In the genomic region with DNA sequence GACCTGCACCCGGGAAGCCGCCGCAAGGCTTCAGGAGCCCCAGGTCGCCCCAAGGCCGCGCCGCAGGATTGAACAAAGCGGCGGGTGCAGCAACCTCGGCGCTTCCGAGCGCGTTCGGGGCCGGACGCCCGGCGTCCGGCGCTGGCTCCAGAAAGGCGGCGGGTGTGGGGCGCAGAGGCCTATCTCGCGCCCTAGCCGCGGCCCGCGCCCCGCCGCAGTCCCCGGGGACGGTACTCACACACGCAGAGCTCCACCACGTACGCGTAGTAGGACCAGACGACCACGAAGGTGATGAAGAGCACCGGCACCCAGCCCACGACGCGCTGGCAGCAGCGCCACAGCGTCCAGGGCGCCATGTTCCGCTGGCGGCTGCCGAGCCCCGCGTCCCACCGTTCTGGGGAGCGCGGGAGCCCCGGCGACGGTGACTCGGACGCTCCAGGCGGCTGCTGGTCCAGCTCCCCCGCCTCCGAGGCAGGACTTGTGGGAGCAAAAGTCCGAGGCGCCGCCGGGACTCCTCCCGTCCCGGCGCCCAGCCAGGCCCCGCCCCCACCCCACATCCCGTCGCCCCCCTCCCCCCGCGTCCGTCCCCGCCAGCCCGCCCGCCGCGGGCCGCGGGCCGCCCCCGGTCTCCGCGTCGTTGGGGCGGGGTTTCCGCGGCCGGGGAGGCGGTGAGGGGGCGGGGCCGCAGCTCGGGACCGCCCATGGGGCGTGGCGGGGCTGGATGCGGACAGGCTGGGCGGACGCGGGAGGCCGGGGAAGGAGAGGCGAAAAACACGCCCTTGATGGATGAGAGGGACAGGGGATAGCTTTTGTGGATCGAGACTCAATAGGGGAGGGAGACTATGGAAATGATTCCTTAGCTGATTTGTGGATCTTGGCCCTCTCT, we compare ENCODE assay signal across 1 cellular context.
TF ChIP-seq lines count a peak whose summit lies in the region.

A gene with protein sequence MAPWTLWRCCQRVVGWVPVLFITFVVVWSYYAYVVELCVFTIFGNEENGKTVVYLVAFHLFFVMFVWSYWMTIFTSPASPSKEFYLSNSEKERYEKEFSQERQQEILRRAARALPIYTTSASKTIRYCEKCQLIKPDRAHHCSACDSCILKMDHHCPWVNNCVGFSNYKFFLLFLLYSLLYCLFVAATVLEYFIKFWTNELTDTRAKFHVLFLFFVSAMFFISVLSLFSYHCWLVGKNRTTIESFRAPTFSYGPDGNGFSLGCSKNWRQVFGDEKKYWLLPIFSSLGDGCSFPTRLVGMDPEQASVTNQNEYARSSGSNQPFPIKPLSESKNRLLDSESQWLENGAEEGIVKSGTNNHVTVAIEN (minus strand): TSS at position 488 of the 886 bp plus-strand sequence. CDS start 132 bp downstream, at position 356.

TF ChIP-seq in K562, 482 proteins besides CTCF, POLR2A, EP300 and RAD21 (continued from another document and continues in another):
- no peak for TF ChIP-seq RHOXF2B (CRISPR knock-in tag; conservative IDR thresholded peaks at IDR 0.05)
- TF ChIP-seq NFIC (IDR thresholded peaks at IDR 0.05), result peak; percentile 34; the same call in 1 of the 2 replicates
- peak; percentile 92 for TF ChIP-seq ZFX (CRISPR knock-in tag; IDR thresholded peaks at IDR 0.05)
- TF ChIP-seq, protein P1, sequence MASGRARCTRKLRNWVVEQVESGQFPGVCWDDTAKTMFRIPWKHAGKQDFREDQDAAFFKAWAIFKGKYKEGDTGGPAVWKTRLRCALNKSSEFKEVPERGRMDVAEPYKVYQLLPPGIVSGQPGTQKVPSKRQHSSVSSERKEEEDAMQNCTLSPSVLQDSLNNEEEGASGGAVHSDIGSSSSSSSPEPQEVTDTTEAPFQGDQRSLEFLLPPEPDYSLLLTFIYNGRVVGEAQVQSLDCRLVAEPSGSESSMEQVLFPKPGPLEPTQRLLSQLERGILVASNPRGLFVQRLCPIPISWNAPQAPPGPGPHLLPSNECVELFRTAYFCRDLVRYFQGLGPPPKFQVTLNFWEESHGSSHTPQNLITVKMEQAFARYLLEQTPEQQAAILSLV (tag; IDR thresholded peaks at IDR 0.05), result no peak
- TF ChIP-seq, protein P2, sequence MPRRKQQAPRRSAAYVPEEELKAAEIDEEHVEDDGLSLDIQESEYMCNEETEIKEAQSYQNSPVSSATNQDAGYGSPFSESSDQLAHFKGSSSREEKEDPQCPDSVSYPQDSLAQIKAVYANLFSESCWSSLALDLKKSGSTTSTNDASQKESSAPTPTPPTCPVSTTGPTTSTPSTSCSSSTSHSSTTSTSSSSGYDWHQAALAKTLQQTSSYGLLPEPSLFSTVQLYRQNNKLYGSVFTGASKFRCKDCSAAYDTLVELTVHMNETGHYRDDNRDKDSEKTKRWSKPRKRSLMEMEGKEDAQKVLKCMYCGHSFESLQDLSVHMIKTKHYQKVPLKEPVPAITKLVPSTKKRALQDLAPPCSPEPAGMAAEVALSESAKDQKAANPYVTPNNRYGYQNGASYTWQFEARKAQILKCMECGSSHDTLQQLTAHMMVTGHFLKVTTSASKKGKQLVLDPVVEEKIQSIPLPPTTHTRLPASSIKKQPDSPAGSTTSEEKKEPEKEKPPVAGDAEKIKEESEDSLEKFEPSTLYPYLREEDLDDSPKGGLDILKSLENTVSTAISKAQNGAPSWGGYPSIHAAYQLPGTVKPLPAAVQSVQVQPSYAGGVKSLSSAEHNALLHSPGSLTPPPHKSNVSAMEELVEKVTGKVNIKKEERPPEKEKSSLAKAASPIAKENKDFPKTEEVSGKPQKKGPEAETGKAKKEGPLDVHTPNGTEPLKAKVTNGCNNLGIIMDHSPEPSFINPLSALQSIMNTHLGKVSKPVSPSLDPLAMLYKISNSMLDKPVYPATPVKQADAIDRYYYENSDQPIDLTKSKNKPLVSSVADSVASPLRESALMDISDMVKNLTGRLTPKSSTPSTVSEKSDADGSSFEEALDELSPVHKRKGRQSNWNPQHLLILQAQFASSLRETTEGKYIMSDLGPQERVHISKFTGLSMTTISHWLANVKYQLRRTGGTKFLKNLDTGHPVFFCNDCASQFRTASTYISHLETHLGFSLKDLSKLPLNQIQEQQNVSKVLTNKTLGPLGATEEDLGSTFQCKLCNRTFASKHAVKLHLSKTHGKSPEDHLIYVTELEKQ (CRISPR knock-in tag; IDR thresholded peaks at IDR 0.05), result no peak
- TF ChIP-seq JUND (IDR thresholded peaks at IDR 0.05; ENCODE audit: borderline replicate concordance, low read depth, low read length), result no peak
- no peak for TF ChIP-seq JUND (tag; IDR thresholded peaks at IDR 0.05; ENCODE audit: borderline replicate concordance, low read depth, low read length)
- no peak for TF ChIP-seq LCOR (CRISPR knock-in tag; IDR thresholded peaks at IDR 0.05)
- TF ChIP-seq, protein P3, sequence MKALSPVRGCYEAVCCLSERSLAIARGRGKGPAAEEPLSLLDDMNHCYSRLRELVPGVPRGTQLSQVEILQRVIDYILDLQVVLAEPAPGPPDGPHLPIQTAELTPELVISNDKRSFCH (CRISPR knock-in tag; IDR thresholded peaks at IDR 0.05), result no peak
- TF ChIP-seq, protein P3 (tag; IDR thresholded peaks at IDR 0.05), result 0 out of 2 replicates have a peak, but pooled peaks have one; percentile 18
- no peak for TF ChIP-seq CBX3 (IDR thresholded peaks at IDR 0.05; ENCODE audit: borderline replicate concordance in 1 of 2, low read length in 2 of 2)
- TF ChIP-seq SAFB (IDR thresholded peaks at IDR 0.05; ENCODE audit: borderline replicate concordance, low read depth, low read length), result no peak
- TF ChIP-seq, protein P4, sequence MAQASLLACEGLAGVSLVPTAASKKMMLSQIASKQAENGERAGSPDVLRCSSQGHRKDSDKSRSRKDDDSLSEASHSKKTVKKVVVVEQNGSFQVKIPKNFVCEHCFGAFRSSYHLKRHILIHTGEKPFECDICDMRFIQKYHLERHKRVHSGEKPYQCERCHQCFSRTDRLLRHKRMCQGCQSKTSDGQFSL (CRISPR knock-in tag; IDR thresholded peaks at IDR 0.05), result no peak
- TF ChIP-seq, protein P4 (tag; IDR thresholded peaks at IDR 0.05), result no peak
- no peak for TF ChIP-seq ZNF143 (CRISPR knock-in tag; IDR thresholded peaks at IDR 0.05)
- TF ChIP-seq STAT5B (CRISPR knock-in tag; IDR thresholded peaks at IDR 0.05), result no peak
- TF ChIP-seq, protein P5, sequence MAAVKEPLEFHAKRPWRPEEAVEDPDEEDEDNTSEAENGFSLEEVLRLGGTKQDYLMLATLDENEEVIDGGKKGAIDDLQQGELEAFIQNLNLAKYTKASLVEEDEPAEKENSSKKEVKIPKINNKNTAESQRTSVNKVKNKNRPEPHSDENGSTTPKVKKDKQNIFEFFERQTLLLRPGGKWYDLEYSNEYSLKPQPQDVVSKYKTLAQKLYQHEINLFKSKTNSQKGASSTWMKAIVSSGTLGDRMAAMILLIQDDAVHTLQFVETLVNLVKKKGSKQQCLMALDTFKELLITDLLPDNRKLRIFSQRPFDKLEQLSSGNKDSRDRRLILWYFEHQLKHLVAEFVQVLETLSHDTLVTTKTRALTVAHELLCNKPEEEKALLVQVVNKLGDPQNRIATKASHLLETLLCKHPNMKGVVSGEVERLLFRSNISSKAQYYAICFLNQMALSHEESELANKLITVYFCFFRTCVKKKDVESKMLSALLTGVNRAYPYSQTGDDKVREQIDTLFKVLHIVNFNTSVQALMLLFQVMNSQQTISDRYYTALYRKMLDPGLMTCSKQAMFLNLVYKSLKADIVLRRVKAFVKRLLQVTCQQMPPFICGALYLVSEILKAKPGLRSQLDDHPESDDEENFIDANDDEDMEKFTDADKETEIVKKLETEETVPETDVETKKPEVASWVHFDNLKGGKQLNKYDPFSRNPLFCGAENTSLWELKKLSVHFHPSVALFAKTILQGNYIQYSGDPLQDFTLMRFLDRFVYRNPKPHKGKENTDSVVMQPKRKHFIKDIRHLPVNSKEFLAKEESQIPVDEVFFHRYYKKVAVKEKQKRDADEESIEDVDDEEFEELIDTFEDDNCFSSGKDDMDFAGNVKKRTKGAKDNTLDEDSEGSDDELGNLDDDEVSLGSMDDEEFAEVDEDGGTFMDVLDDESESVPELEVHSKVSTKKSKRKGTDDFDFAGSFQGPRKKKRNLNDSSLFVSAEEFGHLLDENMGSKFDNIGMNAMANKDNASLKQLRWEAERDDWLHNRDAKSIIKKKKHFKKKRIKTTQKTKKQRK (IDR thresholded peaks at IDR 0.05; ENCODE audit: borderline replicate concordance, low read depth, low read length), result no peak
- TF ChIP-seq MECOM (CRISPR knock-in tag; IDR thresholded peaks at IDR 0.05), result no peak
- TF ChIP-seq RB1 (IDR thresholded peaks at IDR 0.05; ENCODE audit: low read depth), result peak; percentile 12; the same call in 1 of the 2 replicates
- TF ChIP-seq ZNF586 (CRISPR knock-in tag; conservative IDR thresholded peaks at IDR 0.05), result no peak
- TF ChIP-seq, protein P6, sequence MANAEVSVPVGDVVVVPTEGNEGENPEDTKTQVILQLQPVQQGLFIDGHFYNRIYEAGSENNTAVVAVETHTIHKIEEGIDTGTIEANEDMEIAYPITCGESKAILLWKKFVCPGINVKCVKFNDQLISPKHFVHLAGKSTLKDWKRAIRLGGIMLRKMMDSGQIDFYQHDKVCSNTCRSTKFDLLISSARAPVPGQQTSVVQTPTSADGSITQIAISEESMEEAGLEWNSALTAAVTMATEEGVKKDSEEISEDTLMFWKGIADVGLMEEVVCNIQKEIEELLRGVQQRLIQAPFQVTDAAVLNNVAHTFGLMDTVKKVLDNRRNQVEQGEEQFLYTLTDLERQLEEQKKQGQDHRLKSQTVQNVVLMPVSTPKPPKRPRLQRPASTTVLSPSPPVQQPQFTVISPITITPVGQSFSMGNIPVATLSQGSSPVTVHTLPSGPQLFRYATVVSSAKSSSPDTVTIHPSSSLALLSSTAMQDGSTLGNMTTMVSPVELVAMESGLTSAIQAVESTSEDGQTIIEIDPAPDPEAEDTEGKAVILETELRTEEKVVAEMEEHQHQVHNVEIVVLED (CRISPR knock-in tag; IDR thresholded peaks at IDR 0.05), result no peak
- no peak for TF ChIP-seq THRAP3 (IDR thresholded peaks at IDR 0.05; ENCODE audit: borderline replicate concordance)
- TF ChIP-seq, protein P7, sequence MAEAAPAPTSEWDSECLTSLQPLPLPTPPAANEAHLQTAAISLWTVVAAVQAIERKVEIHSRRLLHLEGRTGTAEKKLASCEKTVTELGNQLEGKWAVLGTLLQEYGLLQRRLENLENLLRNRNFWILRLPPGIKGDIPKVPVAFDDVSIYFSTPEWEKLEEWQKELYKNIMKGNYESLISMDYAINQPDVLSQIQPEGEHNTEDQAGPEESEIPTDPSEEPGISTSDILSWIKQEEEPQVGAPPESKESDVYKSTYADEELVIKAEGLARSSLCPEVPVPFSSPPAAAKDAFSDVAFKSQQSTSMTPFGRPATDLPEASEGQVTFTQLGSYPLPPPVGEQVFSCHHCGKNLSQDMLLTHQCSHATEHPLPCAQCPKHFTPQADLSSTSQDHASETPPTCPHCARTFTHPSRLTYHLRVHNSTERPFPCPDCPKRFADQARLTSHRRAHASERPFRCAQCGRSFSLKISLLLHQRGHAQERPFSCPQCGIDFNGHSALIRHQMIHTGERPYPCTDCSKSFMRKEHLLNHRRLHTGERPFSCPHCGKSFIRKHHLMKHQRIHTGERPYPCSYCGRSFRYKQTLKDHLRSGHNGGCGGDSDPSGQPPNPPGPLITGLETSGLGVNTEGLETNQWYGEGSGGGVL (CRISPR knock-in tag; IDR thresholded peaks at IDR 0.05), result no peak
- no peak for TF ChIP-seq ARNT (IDR thresholded peaks at IDR 0.05)
- TF ChIP-seq ZBTB8A (IDR thresholded peaks at IDR 0.05; ENCODE audit: partially characterized antibody), result no peak
- TF ChIP-seq, protein P8, sequence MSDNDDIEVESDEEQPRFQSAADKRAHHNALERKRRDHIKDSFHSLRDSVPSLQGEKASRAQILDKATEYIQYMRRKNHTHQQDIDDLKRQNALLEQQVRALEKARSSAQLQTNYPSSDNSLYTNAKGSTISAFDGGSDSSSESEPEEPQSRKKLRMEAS (CRISPR knock-in tag; IDR thresholded peaks at IDR 0.05), result no peak
- no peak for TF ChIP-seq GATA2 (CRISPR knock-in tag; IDR thresholded peaks at IDR 0.05)
- no peak for TF ChIP-seq ZKSCAN8 (CRISPR knock-in tag; IDR thresholded peaks at IDR 0.05)
- TF ChIP-seq POLR2H (tag; IDR thresholded peaks at IDR 0.05; ENCODE audit: low read depth), result peak; percentile 44; the same call in 1 of the 2 replicates
- TF ChIP-seq MEF2D (tag; conservative IDR thresholded peaks at IDR 0.05; ENCODE audit: low read depth), result no peak
- TF ChIP-seq ZNF707 (CRISPR knock-in tag; conservative IDR thresholded peaks at IDR 0.05), result no peak
- TF ChIP-seq ZNF324 (CRISPR knock-in tag; IDR thresholded peaks at IDR 0.05), result no peak
- TF ChIP-seq MTF1 (CRISPR knock-in tag; IDR thresholded peaks at IDR 0.05; ENCODE audit: borderline replicate concordance), result no peak
- TF ChIP-seq NRF1 (conservative IDR thresholded peaks at IDR 0.05 in 1 of 2, IDR thresholded peaks at IDR 0.05 in 1 of 2), result no peak
- no peak for TF ChIP-seq RNF2 (IDR thresholded peaks at IDR 0.05)
- TF ChIP-seq TARDBP (IDR thresholded peaks at IDR 0.05), result no peak; the same call in 1 of the 2 replicates
- no peak for TF ChIP-seq ETV6 (IDR thresholded peaks at IDR 0.05; ENCODE audit: borderline replicate concordance in 1 of 2, low read depth in 2 of 2, low read length in 1 of 2)
- TF ChIP-seq ETV6 (CRISPR knock-in tag; IDR thresholded peaks at IDR 0.05; ENCODE audit: borderline replicate concordance), result no peak
- TF ChIP-seq YY1 (IDR thresholded peaks at IDR 0.05; ENCODE audit: borderline replicate concordance in 1 of 3, control insufficient read depth in 1 of 3, extremely low read depth in 1 of 3, insufficient read depth in 3 of 3, insufficient read length in 1 of 3, insufficient replicate concordance in 2 of 3, low read depth in 1 of 3, low read length in 2 of 3), result peak in 2 of 3 experiments; percentile 26 to 64
- no peak for TF ChIP-seq SIN3B (IDR thresholded peaks at IDR 0.05; ENCODE audit: low read depth)
- TF ChIP-seq KDM5B (IDR thresholded peaks at IDR 0.05; ENCODE audit: insufficient replicate concordance, low read depth, low read length), result peak; percentile 61
- peak; percentile 36 for TF ChIP-seq PHF20 (IDR thresholded peaks at IDR 0.05; ENCODE audit: partially characterized antibody)
- no peak for TF ChIP-seq BDP1 (IDR thresholded peaks at IDR 0.05; ENCODE audit: insufficient read depth, insufficient read length)
- TF ChIP-seq FOXM1 (IDR thresholded peaks at IDR 0.05; ENCODE audit: low read depth), result no peak
- TF ChIP-seq FOXM1 (CRISPR knock-in tag; IDR thresholded peaks at IDR 0.05; ENCODE audit: low read depth), result no peak
- TF ChIP-seq, protein P9, sequence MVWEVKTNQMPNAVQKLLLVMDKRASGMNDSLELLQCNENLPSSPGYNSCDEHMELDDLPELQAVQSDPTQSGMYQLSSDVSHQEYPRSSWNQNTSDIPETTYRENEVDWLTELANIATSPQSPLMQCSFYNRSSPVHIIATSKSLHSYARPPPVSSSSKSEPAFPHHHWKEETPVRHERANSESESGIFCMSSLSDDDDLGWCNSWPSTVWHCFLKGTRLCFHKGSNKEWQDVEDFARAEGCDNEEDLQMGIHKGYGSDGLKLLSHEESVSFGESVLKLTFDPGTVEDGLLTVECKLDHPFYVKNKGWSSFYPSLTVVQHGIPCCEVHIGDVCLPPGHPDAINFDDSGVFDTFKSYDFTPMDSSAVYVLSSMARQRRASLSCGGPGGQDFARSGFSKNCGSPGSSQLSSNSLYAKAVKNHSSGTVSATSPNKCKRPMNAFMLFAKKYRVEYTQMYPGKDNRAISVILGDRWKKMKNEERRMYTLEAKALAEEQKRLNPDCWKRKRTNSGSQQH (CRISPR knock-in tag; IDR thresholded peaks at IDR 0.05), result no peak
- no peak for TF ChIP-seq DNMT1 (IDR thresholded peaks at IDR 0.05)
- no peak for TF ChIP-seq KLF16 (IDR thresholded peaks at IDR 0.05)
